Comparison of ENCODE assay signal across 1 cellular context in the genomic region with DNA sequence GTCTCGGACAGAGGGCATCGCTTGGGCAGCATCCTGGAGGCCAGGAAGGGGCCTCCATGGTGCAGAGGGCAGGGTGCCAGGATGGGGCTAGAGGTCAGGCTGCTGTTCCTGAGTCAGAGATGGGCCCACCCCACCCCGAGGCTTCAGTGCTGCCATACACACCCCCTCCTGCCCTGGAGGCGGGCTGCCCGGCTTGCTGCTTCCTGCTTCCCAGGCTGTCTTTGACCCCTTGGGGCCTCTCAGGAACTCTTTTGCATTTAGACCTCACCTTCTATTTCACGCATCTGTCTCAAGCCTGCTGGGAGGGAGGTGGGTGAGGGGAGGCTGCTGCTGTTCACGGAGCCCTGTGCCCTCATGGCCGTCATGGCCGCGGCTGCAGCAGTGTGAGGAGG.
TF ChIP-seq lines count a peak whose summit lies in the region.

No MANE protein-coding gene starts in this region.

TF ChIP-seq in HepG2, 621 proteins besides CTCF, POLR2A, EP300 and RAD21 (continued from another document):
- TF ChIP-seq, protein P1, sequence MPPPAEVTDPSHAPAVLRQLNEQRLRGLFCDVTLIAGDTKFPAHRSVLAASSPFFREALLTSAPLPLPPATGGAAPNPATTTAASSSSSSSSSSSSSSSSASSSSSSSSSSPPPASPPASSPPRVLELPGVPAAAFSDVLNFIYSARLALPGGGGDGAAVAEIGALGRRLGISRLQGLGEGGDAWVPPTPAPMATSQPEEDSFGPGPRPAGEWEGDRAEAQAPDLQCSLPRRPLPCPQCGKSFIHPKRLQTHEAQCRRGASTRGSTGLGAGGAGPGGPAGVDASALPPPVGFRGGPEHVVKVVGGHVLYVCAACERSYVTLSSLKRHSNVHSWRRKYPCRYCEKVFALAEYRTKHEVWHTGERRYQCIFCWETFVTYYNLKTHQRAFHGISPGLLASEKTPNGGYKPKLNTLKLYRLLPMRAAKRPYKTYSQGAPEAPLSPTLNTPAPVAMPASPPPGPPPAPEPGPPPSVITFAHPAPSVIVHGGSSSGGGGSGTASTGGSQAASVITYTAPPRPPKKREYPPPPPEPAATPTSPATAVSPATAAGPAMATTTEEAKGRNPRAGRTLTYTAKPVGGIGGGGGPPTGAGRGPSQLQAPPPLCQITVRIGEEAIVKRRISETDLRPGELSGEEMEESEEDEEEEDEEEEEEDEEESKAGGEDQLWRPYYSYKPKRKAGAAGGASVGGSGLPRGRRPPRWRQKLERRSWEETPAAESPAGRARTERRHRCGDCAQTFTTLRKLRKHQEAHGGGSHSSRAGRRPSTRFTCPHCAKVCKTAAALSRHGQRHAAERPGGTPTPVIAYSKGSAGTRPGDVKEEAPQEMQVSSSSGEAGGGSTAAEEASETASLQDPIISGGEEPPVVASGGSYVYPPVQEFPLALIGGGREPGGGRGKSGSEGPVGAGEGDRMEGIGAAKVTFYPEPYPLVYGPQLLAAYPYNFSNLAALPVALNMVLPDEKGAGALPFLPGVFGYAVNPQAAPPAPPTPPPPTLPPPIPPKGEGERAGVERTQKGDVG (CRISPR knock-in tag; IDR thresholded peaks at IDR 0.05; ENCODE audit: borderline replicate concordance), result 0 out of 2 replicates have a peak, but pooled peaks have one; percentile 20
- TF ChIP-seq, protein P2, sequence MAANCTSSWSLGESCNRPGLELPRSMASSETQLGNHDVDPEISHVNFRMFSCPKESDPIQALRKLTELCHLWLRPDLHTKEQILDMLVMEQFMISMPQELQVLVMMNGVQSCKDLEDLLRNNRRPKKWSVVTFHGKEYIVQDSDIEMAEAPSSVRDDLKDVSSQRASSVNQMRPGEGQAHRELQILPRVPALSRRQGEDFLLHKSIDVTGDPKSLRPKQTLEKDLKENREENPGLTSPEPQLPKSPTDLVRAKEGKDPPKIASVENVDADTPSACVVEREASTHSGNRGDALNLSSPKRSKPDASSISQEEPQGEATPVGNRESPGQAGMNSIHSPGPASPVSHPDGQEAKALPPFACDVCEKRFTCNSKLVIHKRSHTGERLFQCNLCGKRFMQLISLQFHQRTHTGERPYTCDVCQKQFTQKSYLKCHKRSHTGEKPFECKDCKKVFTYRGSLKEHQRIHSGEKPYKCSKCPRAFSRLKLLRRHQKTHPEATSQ (CRISPR knock-in tag; IDR thresholded peaks at IDR 0.05; ENCODE audit: borderline replicate concordance), result no peak
